ENCODE assay signal across 16 cellular contexts in genomic region chr2:188853307-188853706, GRCh38.
DNase-seq lines count a peak whose midpoint lies in the region; ATAC-seq and TF ChIP-seq lines count a peak whose summit lies in the region.
"Had no signal": no experiment of that assay in that cellular context is flagged by ENCODE, and none has a peak within 500 bp of the region (broad histone marks: within the 10 kb centered on the region; RNA-seq: fewer than 3 reads in every experiment).

No MANE protein-coding gene starts in this region.

- peak overlapping the region; percentile 24 for H3K9ac ChIP-seq in adipocyte (ENCODE audit: low read length)
- H3K9ac ChIP-seq: neural progenitor cell had no signal

- H3K27me3 ChIP-seq in adipocyte (replicated peaks; ENCODE audit: control insufficient read depth, insufficient read depth, low read length): no peaks in the 10 kb centered on the region
- no peaks in the 10 kb centered on the region for H3K27me3 ChIP-seq in uterus
- H3K27me3 ChIP-seq: neural progenitor cell had no signal

- no peaks in the 10 kb centered on the region for H3K36me3 ChIP-seq in adipocyte (ENCODE audit: control insufficient read depth, insufficient read depth, low read length, severe bottlenecking)
- no peaks in the 10 kb centered on the region for H3K36me3 ChIP-seq in uterus
- H3K36me3 ChIP-seq: neural progenitor cell had no signal

- DNase-seq in Right ventricle myocardium superior (no peak), left cardiac atrium (no peak), adipocyte (ENCODE audit: low read depth) (peak; percentile 95), fibroblast of the aortic adventitia (ENCODE audit: low read depth) (peak; percentile 91), uterus (no peak), left lobe of liver (ENCODE audit: low spot score) (no peak)
- no peak for DNase-seq in stimulated activated CD4-positive, alpha-beta T cell treated with anti-CD3 and anti-CD28 coated beads, Interleukin-15, amount 100 ng/mL, for 24 hours
- DNase-seq: activated CD4-positive, CD25-positive, alpha-beta regulatory T cell; activated naive CD8-positive, alpha-beta T cell treated with anti-CD3 and anti-CD28 coated beads, Interleukin-2, amount 10 ng/mL, durations not matched to agents 7 days and 5 days; H7; Karpas-422; NCI-H748 treated with DMSO at 0.1 percent for 48 hours; stimulated activated naive CD4-positive, alpha-beta T cell had no signal

- H3K9me3 ChIP-seq in adipocyte (ENCODE audit: control insufficient read depth, low read length): no peaks in the 10 kb centered on the region
- no peaks in the 10 kb centered on the region for H3K9me3 ChIP-seq in uterus

- H3K27ac ChIP-seq in uterus: peak overlapping the region; percentile 20 to 26
- H3K27ac ChIP-seq: HL-60, neural progenitor cell had no signal

- intact Hi-C loops in Right ventricle myocardium superior (cut with DNase I): no loop called here
- intact Hi-C loops in left cardiac atrium (cut with DNase I): no loop called here
- intact Hi-C loops in uterus (cut with DNase I; ENCODE audit: low total_unique reads): no loop called here

- H3K4me1 ChIP-seq in adipocyte (ENCODE audit: control insufficient read depth, insufficient read depth, low read length) (peaks cover 20% of the 10 kb centered on the region), uterus (no peaks in the 10 kb centered on the region)
- H3K4me1 ChIP-seq: neural progenitor cell had no signal

- no peak for TF ChIP-seq CTCF in fibroblast of the aortic adventitia (IDR thresholded peaks at IDR 0.05; ENCODE audit: insufficient read depth, low read length)
- TF ChIP-seq CTCF in uterus (IDR thresholded peaks at IDR 0.05): no peak

- TF ChIP-seq POLR2A in uterus (IDR thresholded peaks at IDR 0.05): no peak

- peak; percentile 15 for ATAC-seq in Right ventricle myocardium superior (ENCODE audit: poor library complexity)
- no peak for ATAC-seq in left cardiac atrium
- no peak for ATAC-seq in left lobe of liver
- no peak for ATAC-seq in GM19467 (IDR thresholded peaks at IDR 0.05; ENCODE audit: unreplicated experiment)

- H3K4me3 ChIP-seq in adipocyte (ENCODE audit: low read length) (peak overlapping the region; percentile 40), fibroblast of the aortic adventitia (ENCODE audit: low read depth, low read length) (no peak overlapping the region), uterus (no peak overlapping the region)
- H3K4me3 ChIP-seq: neural progenitor cell had no signal

Comparison
In these comparisons a context has a peak if more than half of its experiments do, and no peak if none do; other contexts are left out.
1. DNase-seq: peak in adipocyte (single experiment) and fibroblast of the aortic adventitia (single experiment); none in Right ventricle myocardium superior (single experiment), left cardiac atrium (single experiment), uterus (0 of 2), left lobe of liver (single experiment) and stimulated activated CD4-positive, alpha-beta T cell treated with anti-CD3 and anti-CD28 coated beads, Interleukin-15, amount 100 ng/mL, for 24 hours (single experiment).